ENCODE assay signal across 22 cellular contexts in genomic region chr11:15945726-15946125, GRCh38.
"Had no signal": no experiment of that assay in that cellular context is flagged by ENCODE, and none has a peak within 500 bp of the region (broad histone marks: within the 10 kb centered on the region; RNA-seq: fewer than 3 reads in every experiment).

No MANE protein-coding gene starts in this region.

- H3K9me3 ChIP-seq: colonic mucosa, gastrocnemius medialis, mucosa of descending colon had no signal

- DNase-seq: cerebellar nuclear complex; colonic mucosa; dermis blood vessel endothelial cell; dorsolateral prefrontal cortex; effector CD4-positive, alpha-beta T cell; effector memory CD4-positive, alpha-beta T cell; esophagus squamous epithelium; foreskin fibroblast; foreskin melanocyte; gastrocnemius medialis; glutamatergic neuron; heart right ventricle; hippocampal formation; kidney; kidney glomerular epithelial cell; left colon; left ventricle myocardium inferior; lower lobe of right lung; mesenchymal stem cell; midbrain; mucosa of descending colon had no signal

- H3K27ac ChIP-seq: colonic mucosa, dorsolateral prefrontal cortex, esophagus squamous epithelium, gastrocnemius medialis, heart right ventricle, left ventricle myocardium inferior, lower lobe of right lung had no signal

- H3K4me3 ChIP-seq: colonic mucosa, dorsolateral prefrontal cortex, esophagus squamous epithelium, gastrocnemius medialis, heart right ventricle, left ventricle myocardium inferior, lower lobe of right lung, mucosa of descending colon had no signal

- H3K36me3 ChIP-seq: colonic mucosa, esophagus squamous epithelium, gastrocnemius medialis, heart right ventricle, left ventricle myocardium inferior, lower lobe of right lung had no signal

- H3K27me3 ChIP-seq: colonic mucosa, esophagus squamous epithelium, gastrocnemius medialis, heart right ventricle had no signal

- ATAC-seq: gastrocnemius medialis, heart right ventricle, left colon, left lobe of liver, lower lobe of right lung, mucosa of descending colon had no signal

- H3K4me1 ChIP-seq: colonic mucosa, left ventricle myocardium inferior, lower lobe of right lung had no signal
